ENCODE assay signal across 9 cellular contexts in genomic region chr4:120923201-120923522, GRCh38. TPM values are rescaled to one million over a fixed set of nuclear protein-coding genes. Genes with fewer than 3 reads are reported as not detected.
DNase-seq lines count a peak whose midpoint lies in the region; ATAC-seq, FAIRE-seq and TF ChIP-seq lines count a peak whose summit lies in the region.
"Had no signal": no experiment of that assay in that cellular context is flagged by ENCODE, and none has a peak within 500 bp of the region (broad histone marks: within the 10 kb centered on the region; RNA-seq: fewer than 3 reads in every experiment).

No MANE protein-coding gene starts in this region.

- no peaks in the 10 kb centered on the region for H3K9me3 ChIP-seq in body of pancreas
- H3K9me3 ChIP-seq in HepG2 (ENCODE audit: low read length): no peaks in the 10 kb centered on the region

- H3K4me3 ChIP-seq in body of pancreas (peak overlapping the region; percentile 60 to 68), HepG2 (replicated peaks in 1 of 3; ENCODE audit: insufficient read depth in 1 of 3, low read depth in 2 of 3, low read length in 3 of 3) (0 out of 6 replicates have a peak overlapping the region, but pooled peaks of 1 of the 3 experiments have one; percentile 16)

- no peaks in the 10 kb centered on the region for H3K27me3 ChIP-seq in body of pancreas
- peaks cover 2 to 22% of the 10 kb centered on the region in 2 experiments; a peak in 4 of 5 replicates for H3K27me3 ChIP-seq in HepG2 (ENCODE audit: control insufficient read depth in 1 of 2, insufficient read depth in 2 of 2, low read length in 2 of 2)

- in situ Hi-C loops in HepG2 (cut with HindIII; ENCODE audit: extremely low pct_ligation_motif_present, low pct_unique_long_range_greater_than_20kb): no loop called here

- no peaks in the 10 kb centered on the region for H3K79me2 ChIP-seq in HepG2 (ENCODE audit: insufficient read depth, low read length)

- no peak overlapping the region for H2AFZ ChIP-seq in HepG2 (ENCODE audit: low read length)

- FAIRE-seq in HepG2 (lab: Jason Lieb, UNC): no peak

- no peaks in the 10 kb centered on the region for H3K9me3 Mint-ChIP-seq in activated CD4-positive, alpha-beta T cell treated with anti-CD3 and anti-CD28 coated beads, Interleukin-2, amount 10 ng/mL, durations not matched to agents 24 days and 14 days

- CTCF ChIA-PET in HepG2 (lab: Yijun Ruan, JAX; ENCODE audit: low intra/inter-chr PET ratio, low total read pairs): no interaction called here

- intact Hi-C loops in activated CD4-positive, alpha-beta T cell treated with anti-CD3 and anti-CD28 coated beads, Interleukin-2, amount 10 ng/mL, durations not matched to agents 24 days and 14 days (cut with micrococcal nuclease): loop anchor here (2.0 kb wide), 1 partner anchor 150 kb away; the partner anchor contains the start of gene NDNF
- intact Hi-C loops in body of pancreas (cut with DNase I): no loop called here
- intact Hi-C loops in HepG2 (cut with micrococcal nuclease; ENCODE audit: unreplicated experiment): no loop called here

- H3K27ac ChIP-seq in body of pancreas (peak overlapping the region; percentile 76 to 96 (median 94)), HepG2 (ENCODE audit: extremely low read length, insufficient read depth, low read length) (no peak overlapping the region)

- TF ChIP-seq EP300 in HepG2 (IDR thresholded peaks at IDR 0.05; ENCODE audit: low read depth in 2 of 2, low read length in 2 of 2): no peak
- no peak for TF ChIP-seq EP300 in HepG2 (CRISPR knock-in tag; IDR thresholded peaks at IDR 0.05; ENCODE audit: borderline replicate concordance)

- TF ChIP-seq RAD21 in HepG2 (CRISPR knock-in tag; IDR thresholded peaks at IDR 0.05): no peak

- TF ChIP-seq POLR2A in body of pancreas (IDR thresholded peaks at IDR 0.05) (no peak), HepG2 (IDR thresholded peaks at IDR 0.05; ENCODE audit: insufficient read depth in 1 of 2, low read depth in 2 of 2, low read length in 2 of 2) (no peak)

- DNase-seq in activated CD4-positive, alpha-beta T cell treated with anti-CD3 and anti-CD28 coated beads, Interleukin-2, amount 10 ng/mL, durations not matched to agents 24 days and 14 days: no peak
- no peak for DNase-seq in activated CD4-positive, alpha-beta T cell treated with anti-CD3 and anti-CD28 coated beads for 4 hours
- DNase-seq in body of pancreas: no peak
- DNase-seq in HepG2 (ENCODE audit: low spot score): no peak
- peak; percentile 39 for DNase-seq in superior temporal gyrus (ENCODE audit: extremely low spot score)
- no peak for DNase-seq in NCI-H1436 (lab: John Stamatoyannopoulos, UW)
- DNase-seq in DMS 273 treated with DMSO at 0.1 percent for 48 hours (lab: John Stamatoyannopoulos, UW): no peak
- no peak for DNase-seq in NCI-H774 (lab: John Stamatoyannopoulos, UW)
- DNase-seq: NCI-H1105 had no signal

- no peak overlapping the region for H3K27ac Mint-ChIP-seq in activated CD4-positive, alpha-beta T cell treated with anti-CD3 and anti-CD28 coated beads, Interleukin-2, amount 10 ng/mL, durations not matched to agents 24 days and 14 days

- H3K4me2 ChIP-seq in HepG2 (ENCODE audit: low read depth, low read length): no peak overlapping the region

- POLR2A ChIA-PET in HepG2 (lab: Yijun Ruan, JAX): no interaction called here

- H3K36me3 Mint-ChIP-seq in activated CD4-positive, alpha-beta T cell treated with anti-CD3 and anti-CD28 coated beads, Interleukin-2, amount 10 ng/mL, durations not matched to agents 24 days and 14 days (ENCODE audit: low read depth): no peaks in the 10 kb centered on the region

- TF ChIP-seq CTCF in body of pancreas (IDR thresholded peaks at IDR 0.05) (peak in 1 of 7 experiments; percentile 3), HepG2 (CRISPR knock-in tag; IDR thresholded peaks at IDR 0.05) (no peak)

- H3K36me3 ChIP-seq in body of pancreas (replicated peaks in 1 of 2; ENCODE audit: insufficient read depth in 1 of 2, low read depth in 2 of 2) (no peaks in the 10 kb centered on the region), HepG2 (replicated peaks in 1 of 2; ENCODE audit: control insufficient read depth in 1 of 2, insufficient read depth in 2 of 2, low read length in 2 of 2) (no peaks in the 10 kb centered on the region)

- H3K9ac ChIP-seq in HepG2 (ENCODE audit: insufficient read depth, low read depth, low read length): no peak overlapping the region

- peak overlapping the region; percentile 57 for H3K4me3 Mint-ChIP-seq in activated CD4-positive, alpha-beta T cell treated with anti-CD3 and anti-CD28 coated beads, Interleukin-2, amount 10 ng/mL, durations not matched to agents 24 days and 14 days

- 8 to 10% methylated on average over 12 of the region's 12 CpGs for whole genome bisulfite sequencing in body of pancreas, 2 donors
- 23% methylated on average over 12 of the region's 12 CpGs for WGBS in HepG2 (ENCODE audit: low lambda C conversion rate)

- ATAC-seq in body of pancreas (no peak), HepG2 (no peak)

- H3K27me3 Mint-ChIP-seq in activated CD4-positive, alpha-beta T cell treated with anti-CD3 and anti-CD28 coated beads, Interleukin-2, amount 10 ng/mL, durations not matched to agents 24 days and 14 days: peaks cover 57% of the 10 kb centered on the region

- H4K20me1 ChIP-seq in HepG2 (ENCODE audit: insufficient read depth, low read length): no peaks in the 10 kb centered on the region

- H3K4me1 Mint-ChIP-seq in activated CD4-positive, alpha-beta T cell treated with anti-CD3 and anti-CD28 coated beads, Interleukin-2, amount 10 ng/mL, durations not matched to agents 24 days and 14 days: peaks cover 7% of the 10 kb centered on the region

- H3K4me1 ChIP-seq in body of pancreas (peaks cover 46% of the 10 kb centered on the region), HepG2 (ENCODE audit: insufficient read depth, low read length) (no peaks in the 10 kb centered on the region)

- BruUV-seq in HepG2 (replicated peaks; lab: Mats Ljungman, UMichigan): no TSS peak

TF ChIP-seq in HepG2, 621 proteins besides CTCF, POLR2A, EP300 and RAD21:
- TF ChIP-seq CSRNP1 (CRISPR knock-in tag; IDR thresholded peaks at IDR 0.05) (no peak), CBX2 (IDR thresholded peaks at IDR 0.05; ENCODE audit: low read depth, low read length) (peak; percentile 93), CBX2 (CRISPR knock-in tag; IDR thresholded peaks at IDR 0.05; ENCODE audit: low read depth) (no peak), NFIB (CRISPR knock-in tag; IDR thresholded peaks at IDR 0.05; ENCODE audit: borderline replicate concordance) (no peak), NFKBIZ (CRISPR knock-in tag; IDR thresholded peaks at IDR 0.05) (no peak), SYNCRIP (IDR thresholded peaks at IDR 0.05; ENCODE audit: insufficient read depth, low read depth, low read length) (no peak)

RNA-seq across cellular contexts. Expression of gene PRDM5, which starts 0.6 kb away (rescaled TPM):
- not detected in 2 replicates for total RNA-seq in activated CD4-positive, alpha-beta T cell treated with anti-CD3 and anti-CD28 coated beads, Interleukin-2, amount 10 ng/mL, durations not matched to agents 24 days and 14 days
- 10 to 100 TPM in 1 of 2 donors, 1 to 10 TPM in 1; 9.6 to 36.3 TPM for total RNA-seq in body of pancreas
- total RNA-seq in HepG2 (2016; rRNA removed; fragmentation: Illumina TruSeq; extraction: Trizol): not detected in 2 replicates
- not detected in 2 replicates for total RNA-seq in HepG2 (2016; cell fraction: cytosol; rRNA removed; fragmentation: Illumina TruSeq; extraction: Trizol; ENCODE audit: low read depth)
- total RNA-seq in HepG2 (2016; cell fraction: insoluble cytoplasmic fraction; rRNA removed; fragmentation: Illumina TruSeq; extraction: Trizol): not detected in 2 replicates
- total RNA-seq in HepG2 (2016; cell fraction: membrane; rRNA removed; fragmentation: Illumina TruSeq; extraction: Trizol): not detected in 2 replicates
- not detected in 2 replicates for total RNA-seq in HepG2 (2016; cell fraction: nucleus; rRNA removed; fragmentation: Illumina TruSeq; extraction: Trizol)
- not detected in 2 replicates for polyA plus RNA-seq in HepG2 (2011; rRNA removed)
- not detected in 2 replicates for polyA plus RNA-seq in HepG2 (2011; cell fraction: cytosol; rRNA removed)
- polyA plus RNA-seq in HepG2 (2011; cell fraction: nucleus; rRNA removed): not detected in 2 replicates
- not detected in 2 replicates for polyA plus RNA-seq in HepG2 (2012)
- polyA plus RNA-seq in HepG2 (2016; cell fraction: cytosol; fragmentation: Illumina TruSeq; extraction: Trizol; ENCODE audit: low read depth): not detected in 2 replicates
- not detected in 2 replicates for polyA plus RNA-seq in HepG2 (2016; cell fraction: insoluble cytoplasmic fraction; fragmentation: Illumina TruSeq; extraction: Trizol; ENCODE audit: low read depth)
- not detected in 2 replicates for polyA plus RNA-seq in HepG2 (2016; cell fraction: membrane; fragmentation: Illumina TruSeq; extraction: Trizol; ENCODE audit: low read depth)
- polyA plus RNA-seq in HepG2 (2016; cell fraction: nucleus; fragmentation: Illumina TruSeq; extraction: Trizol; ENCODE audit: insufficient read depth, low read depth): not detected in 2 replicates
- 5.1 TPM in 1 of 2 replicates, not detected in the other for polyA minus RNA-seq in HepG2 (2011; rRNA and poly(A)+ RNA removed; ENCODE audit: low replicate concordance)
- polyA minus RNA-seq in HepG2 (2011; cell fraction: cytosol; rRNA and poly(A)+ RNA removed): not detected in 2 replicates
- polyA minus RNA-seq in HepG2 (2011; cell fraction: nucleus; rRNA and poly(A)+ RNA removed): not detected in 2 replicates

Comparison
In these comparisons a context has a peak if more than half of its experiments do, and no peak if none do; other contexts are left out.
1. RNA of gene PRDM5, which starts 0.6 kb away (total RNA-seq): 9.6 to 36.3 TPM in body of pancreas; not detected in activated CD4-positive, alpha-beta T cell treated with anti-CD3 and anti-CD28 coated beads, Interleukin-2, amount 10 ng/mL, durations not matched to agents 24 days and 14 days and not detected in HepG2; every median in the first group is over 10 times any median in the second.